In the genomic region with DNA sequence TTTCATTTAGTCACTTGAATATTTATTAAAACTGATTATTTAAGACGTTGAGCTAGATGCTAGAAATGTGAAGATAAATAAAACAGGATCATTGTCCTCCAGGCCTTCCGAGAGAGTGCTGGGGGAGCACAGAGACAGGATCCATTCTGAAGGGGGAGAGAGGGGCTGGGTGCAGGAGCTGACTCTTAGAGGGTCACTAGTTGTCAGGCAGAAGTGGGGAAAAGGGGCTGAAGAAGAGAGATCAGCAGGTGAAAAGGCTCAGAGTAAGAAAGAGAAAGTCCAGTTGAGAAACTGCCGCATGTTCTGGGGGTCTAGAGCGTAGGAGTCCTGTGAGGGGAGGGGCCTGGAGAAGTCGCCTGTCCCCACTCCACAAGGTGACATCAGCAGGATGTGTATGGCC, we compare ENCODE assay signal across 24 cellular contexts.
DNase-seq lines count a peak whose midpoint lies in the region; ATAC-seq, FAIRE-seq and TF ChIP-seq lines count a peak whose summit lies in the region.
"Had no signal": no experiment of that assay in that cellular context is flagged by ENCODE, and none has a peak within 500 bp of the region (broad histone marks: within the 10 kb centered on the region; RNA-seq: fewer than 3 reads in every experiment).

No MANE protein-coding gene starts in this region.

- POLR2A ChIA-PET in SK-N-SH (lab: Yijun Ruan, JAX) = no interaction called here
- POLR2A ChIA-PET in HepG2 (lab: Yijun Ruan, JAX) = no interaction called here
- POLR2A ChIA-PET in H1 (lab: Charles Lee; ENCODE audit: partially characterized antibody) = no interaction called here

- TF ChIP-seq EP300 in SK-N-SH (IDR thresholded peaks at IDR 0.05; ENCODE audit: borderline replicate concordance in 1 of 2, low read depth in 1 of 2, low read length in 1 of 2) (no peak), HepG2 (IDR thresholded peaks at IDR 0.05; ENCODE audit: low read depth in 2 of 2, low read length in 2 of 2) (no peak), HepG2 (CRISPR knock-in tag; IDR thresholded peaks at IDR 0.05; ENCODE audit: borderline replicate concordance) (no peak), H1 (IDR thresholded peaks at IDR 0.05; ENCODE audit: borderline replicate concordance in 1 of 2, low read depth in 2 of 2, low read length in 2 of 2) (no peak)

- H3K23me2 ChIP-seq in H1 (ENCODE audit: low read depth, low read length) = no peaks in the 10 kb centered on the region

- no peak overlapping the region for H2AK5ac ChIP-seq in H1 (ENCODE audit: low read depth, low read length)

- ATAC-seq in SK-N-SH treated with all-trans-retinoic acid at 6 μM for 48 hours (no peak), HepG2 (no peak), right lobe of liver (no peak), HG03135 (IDR thresholded peaks at IDR 0.05; ENCODE audit: unreplicated experiment) (no peak)
- ATAC-seq: A549 had no signal

- H3K27me3 ChIP-seq in SK-N-SH (ENCODE audit: insufficient read depth) = no peaks in the 10 kb centered on the region
- H3K27me3 ChIP-seq in HepG2 (ENCODE audit: control insufficient read depth in 1 of 2, insufficient read depth in 2 of 2, low read length in 2 of 2) = no peaks in the 10 kb centered on the region
- no peaks in the 10 kb centered on the region for H3K27me3 ChIP-seq in right lobe of liver
- H3K27me3 ChIP-seq in H1 (replicated peaks in 1 of 4; ENCODE audit: control insufficient read depth in 3 of 4, extremely low read depth in 1 of 4, insufficient read depth in 3 of 4, low read length in 3 of 4) = no peaks in the 10 kb centered on the region
- H3K27me3 ChIP-seq: BLaER1 treated with 17β-estradiol and CSF1 and Interleukin-3, amounts not matched to agents 10 nM and 100 nM had no signal

- H3K14ac ChIP-seq in H1 (ENCODE audit: insufficient read length) = no peak overlapping the region

- H3K4me2 ChIP-seq in SK-N-SH (no peak overlapping the region), HepG2 (ENCODE audit: low read depth, low read length) (no peak overlapping the region), H1 (ENCODE audit: insufficient read depth in 1 of 2, low read depth in 2 of 2, low read length in 2 of 2) (no peak overlapping the region)
- H3K4me2 ChIP-seq: A549; BLaER1 treated with 17β-estradiol and CSF1 and Interleukin-3, amounts not matched to agents 10 nM and 100 nM had no signal

- H3K27ac ChIP-seq in SK-N-SH (ENCODE audit: low read depth in 2 of 2, low read length in 1 of 2) = no peak overlapping the region
- no peak overlapping the region for H3K27ac ChIP-seq in HepG2 (ENCODE audit: extremely low read length, insufficient read depth, low read length)
- H3K27ac ChIP-seq in right lobe of liver = no peak overlapping the region
- no peak overlapping the region for H3K27ac ChIP-seq in H1 (ENCODE audit: low read depth, low read length)
- H3K27ac ChIP-seq: 22Rv1; A549; BLaER1 treated with 17β-estradiol and CSF1 and Interleukin-3, amounts not matched to agents 10 nM and 100 nM; C4-2B had no signal

- BruUV-seq in HepG2 (replicated peaks; lab: Mats Ljungman, UMichigan) = no TSS peak

- H3K9me2 ChIP-seq in SK-N-SH = no peaks in the 10 kb centered on the region

- no peaks in the 10 kb centered on the region for H3K79me2 ChIP-seq in SK-N-SH (ENCODE audit: insufficient read depth)
- H3K79me2 ChIP-seq in HepG2 (ENCODE audit: insufficient read depth, low read length) = no peaks in the 10 kb centered on the region
- H3K79me2 ChIP-seq in H1 (ENCODE audit: control insufficient read depth in 1 of 2, insufficient read depth in 2 of 2, low read length in 2 of 2) = no peaks in the 10 kb centered on the region

- WGBS in SK-N-SH (ENCODE audit: low lambda C conversion rate) = 22% methylated on average over 5 of the region's 5 CpGs
- WGBS in HepG2 (ENCODE audit: low lambda C conversion rate) = under 1% methylated on average over 5 of the region's 5 CpGs
- WGBS in right lobe of liver (ENCODE audit: insufficient coverage, low coverage, low lambda C conversion rate, missing lambda C conversion rate) = 58% methylated on average over 5 of the region's 5 CpGs
- WGBS in H1 (ENCODE audit: extremely low coverage in 1 of 2, insufficient coverage in 1 of 2, insufficient read length in 1 of 2, insufficient replicate concordance in 2 of 2, low coverage in 1 of 2, low lambda C conversion rate in 2 of 2, missing lambda C conversion rate in 1 of 2), 2 experiments = 77% methylated on average over 5 of the region's 5 CpGs; no CpG with 5 or more reads in 1 of the 2 experiments

- FAIRE-seq in HepG2 (lab: Jason Lieb, UNC) = no peak
- FAIRE-seq in H1 (lab: Jason Lieb, UNC) = no peak
- FAIRE-seq: A549, GM12891 had no signal

- H4K5ac ChIP-seq in H1 (ENCODE audit: insufficient read length, low read depth, low read length) = no peak overlapping the region

- no peak overlapping the region for H2BK5ac ChIP-seq in H1 (ENCODE audit: low read depth, low read length)

- no peak overlapping the region for H3K56ac ChIP-seq in H1 (replicated peaks; ENCODE audit: insufficient read length, low read depth, low read length)

- no peak overlapping the region for H2BK12ac ChIP-seq in H1 (ENCODE audit: low read depth, low read length)

- H3K23ac ChIP-seq in H1 (ENCODE audit: insufficient read length) = no peak overlapping the region

- H3K4me1 ChIP-seq in SK-N-SH (ENCODE audit: control insufficient read depth in 1 of 2, insufficient read depth in 2 of 2, low read depth in 1 of 2, low read length in 1 of 2) (no peaks in the 10 kb centered on the region), HepG2 (ENCODE audit: insufficient read depth, low read length) (no peaks in the 10 kb centered on the region), right lobe of liver (no peaks in the 10 kb centered on the region), H1 (replicated peaks in 1 of 4; ENCODE audit: control insufficient read depth in 3 of 4, insufficient read depth in 4 of 4, low read length in 3 of 4) (peaks cover 0 to 5% (median 2%) of the 10 kb centered on the region in 4 experiments; a peak in 1 of 7 replicates)
- H3K4me1 ChIP-seq: A549 had no signal

- H4K20me1 ChIP-seq in SK-N-SH (ENCODE audit: insufficient read depth) (no peaks in the 10 kb centered on the region), HepG2 (ENCODE audit: insufficient read depth, low read length) (no peaks in the 10 kb centered on the region), H1 (replicated peaks in 1 of 2; ENCODE audit: control insufficient read depth in 1 of 2, insufficient read depth in 2 of 2, low read length in 2 of 2) (no peaks in the 10 kb centered on the region)
- H4K20me1 ChIP-seq: BLaER1 treated with 17β-estradiol and CSF1 and Interleukin-3, amounts not matched to agents 10 nM and 100 nM had no signal

- no peak overlapping the region for H4K91ac ChIP-seq in H1 (replicated peaks; ENCODE audit: insufficient read length, low read length)

- H3F3A ChIP-seq in SK-N-SH (replicated peaks; ENCODE audit: insufficient read depth) = no peaks in the 10 kb centered on the region

- in situ Hi-C loops in HepG2 (cut with HindIII; ENCODE audit: extremely low pct_ligation_motif_present, low pct_unique_long_range_greater_than_20kb) = no loop called here

- H2BK20ac ChIP-seq in H1 (ENCODE audit: low read length) = no peak overlapping the region

- TF ChIP-seq CTCF in SK-N-SH (IDR thresholded peaks at IDR 0.05) (no peak), HepG2 (CRISPR knock-in tag; IDR thresholded peaks at IDR 0.05) (no peak), right lobe of liver (IDR thresholded peaks at IDR 0.05) (no peak), H1 (IDR thresholded peaks at IDR 0.05; ENCODE audit: control extremely low read depth in 1 of 3, insufficient read depth in 1 of 3, low read depth in 1 of 3, low read length in 3 of 3) (no peak)

- H2BK15ac ChIP-seq in H1 (ENCODE audit: low read length) = no peak overlapping the region

- H3K18ac ChIP-seq in H1 (ENCODE audit: extremely low read depth, low read length) = no peak overlapping the region

- DNase-seq in SK-N-SH = no peak
- no peak for DNase-seq in HepG2 (ENCODE audit: low spot score)
- no peak for DNase-seq in right lobe of liver
- DNase-seq in H1 (ENCODE audit: low read depth in 1 of 2, low spot score in 2 of 2) = no peak
- no peak for DNase-seq in NCI-H187 treated with DMSO at 0.1 percent for 48 hours (lab: John Stamatoyannopoulos, UW)
- DNase-seq: AML-193; CD4-positive, alpha-beta memory T cell; CD4-positive, CD25-positive, alpha-beta regulatory T cell; CD8-positive, alpha-beta memory T cell; COR-L47; DMS 273 treated with DMSO at 0.1 percent for 48 hours; DMS153; DMS53; DMS79; DND-41; EL; GDM1 had no signal

- H3K36me3 ChIP-seq in SK-N-SH (replicated peaks in 1 of 2; ENCODE audit: control insufficient read depth in 1 of 2, insufficient read depth in 2 of 2, low read length in 1 of 2) (no peaks in the 10 kb centered on the region), HepG2 (replicated peaks in 1 of 2; ENCODE audit: control insufficient read depth in 1 of 2, insufficient read depth in 2 of 2, low read length in 2 of 2) (no peaks in the 10 kb centered on the region), right lobe of liver (no peaks in the 10 kb centered on the region), H1 (ENCODE audit: control insufficient read depth in 2 of 4, insufficient read depth in 4 of 4, low read length in 3 of 4) (no peaks in the 10 kb centered on the region)
- H3K36me3 ChIP-seq: BLaER1 treated with 17β-estradiol and CSF1 and Interleukin-3, amounts not matched to agents 10 nM and 100 nM had no signal

- TF ChIP-seq POLR2A in HepG2 (IDR thresholded peaks at IDR 0.05; ENCODE audit: insufficient read depth in 1 of 2, low read depth in 2 of 2, low read length in 2 of 2) = no peak
- no peak for TF ChIP-seq POLR2A in right lobe of liver (IDR thresholded peaks at IDR 0.05)
- TF ChIP-seq POLR2A in H1 (IDR thresholded peaks at IDR 0.05; ENCODE audit: control extremely low read depth in 1 of 2, low read depth in 2 of 2, low read length in 2 of 2) = no peak

- H3K79me1 ChIP-seq in H1 (ENCODE audit: low read depth, low read length) = no peaks in the 10 kb centered on the region

- CTCF ChIA-PET in SK-N-SH (lab: Yijun Ruan, JAX) (no interaction called here), HepG2 (lab: Yijun Ruan, JAX; ENCODE audit: low intra/inter-chr PET ratio, low total read pairs) (no interaction called here), H1 (lab: Charles Lee; ENCODE audit: partially characterized antibody) (interaction anchor here (1.2 kb wide), 1 partner anchor 58 kb away, joined by 3 read pairs; no protein-coding TSS in a partner anchor)

- H3K4me3 ChIP-seq in SK-N-SH (ENCODE audit: low read depth in 2 of 2, low read length in 1 of 2) (no peak overlapping the region), HepG2 (replicated peaks in 1 of 3; ENCODE audit: insufficient read depth in 1 of 3, low read depth in 2 of 3, low read length in 3 of 3) (no peak overlapping the region), right lobe of liver (no peak overlapping the region), H1 (ENCODE audit: extremely low read depth in 1 of 4, insufficient read depth in 2 of 4, low read depth in 3 of 4, low read length in 4 of 4) (no peak overlapping the region)
- H3K4me3 ChIP-seq: A549; BLaER1 treated with 17β-estradiol and CSF1 and Interleukin-3, amounts not matched to agents 10 nM and 100 nM had no signal

- H3K9me3 ChIP-seq in SK-N-SH (no peaks in the 10 kb centered on the region), HepG2 (ENCODE audit: low read length) (peaks cover 10% of the 10 kb centered on the region), right lobe of liver (no peaks in the 10 kb centered on the region), H1 (ENCODE audit: insufficient read depth in 2 of 2, low read depth in 1 of 2, low read length in 1 of 2) (no peaks in the 10 kb centered on the region)
- H3K9me3 ChIP-seq: A549 had no signal

- intact Hi-C loops in HepG2 (cut with micrococcal nuclease; ENCODE audit: unreplicated experiment) = no loop called here
- intact Hi-C loops in right lobe of liver (cut with DNase I) = no loop called here

- H3K4ac ChIP-seq in H1 (replicated peaks; ENCODE audit: insufficient read length, low read depth, low read length) = no peak overlapping the region

- H4K8ac ChIP-seq in H1 (ENCODE audit: extremely low read depth, insufficient read depth, low read length) = no peak overlapping the region

- no peak overlapping the region for H2BK120ac ChIP-seq in H1 (replicated peaks; ENCODE audit: low read depth, low read length)

- H3K9ac ChIP-seq in SK-N-SH (no peak overlapping the region), HepG2 (ENCODE audit: insufficient read depth, low read depth, low read length) (no peak overlapping the region), H1 (replicated peaks in 1 of 4; ENCODE audit: extremely low read depth in 1 of 4, low read depth in 3 of 4, low read length in 3 of 4) (no peak overlapping the region)
- H3K9ac ChIP-seq: BLaER1 treated with 17β-estradiol and CSF1 and Interleukin-3, amounts not matched to agents 10 nM and 100 nM had no signal

- TF ChIP-seq RAD21 in SK-N-SH (IDR thresholded peaks at IDR 0.05; ENCODE audit: low read length) (no peak), HepG2 (CRISPR knock-in tag; IDR thresholded peaks at IDR 0.05) (no peak), H1 (IDR thresholded peaks at IDR 0.05 in 1 of 2, conservative IDR thresholded peaks at IDR 0.05 in 1 of 2; ENCODE audit: low read depth in 2 of 2, low read length in 2 of 2) (no peak)

- H2AFZ ChIP-seq in SK-N-SH (ENCODE audit: low read depth) (no peak overlapping the region), HepG2 (ENCODE audit: low read length) (no peak overlapping the region), H1 (ENCODE audit: low read length) (no peak overlapping the region)
